Comparison of ENCODE assay signal across 10 cellular contexts in the genomic region with DNA sequence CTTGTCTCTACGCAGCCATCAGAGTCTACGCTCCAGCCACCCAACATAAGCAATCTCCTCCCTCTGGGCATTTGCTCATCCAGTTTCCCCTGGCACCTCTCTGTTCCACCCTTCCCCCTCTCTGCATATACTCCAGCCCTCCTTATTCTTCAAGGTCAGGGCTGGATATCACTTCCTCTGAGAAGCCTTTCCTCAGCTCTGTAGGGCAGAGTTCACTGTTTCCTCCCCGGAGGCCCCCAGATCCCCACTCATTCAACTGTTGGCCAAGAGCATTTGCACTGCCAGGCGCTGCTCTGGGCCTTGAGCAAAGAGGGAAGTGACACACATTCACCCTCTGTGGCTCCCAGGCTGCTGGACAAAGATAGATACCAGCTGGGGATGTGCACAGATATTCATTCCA. TPM values are rescaled to one million over a fixed set of nuclear protein-coding genes. Genes with fewer than 3 reads are reported as not detected.
DNase-seq lines count a peak whose midpoint lies in the region; ATAC-seq and TF ChIP-seq lines count a peak whose summit lies in the region.
"Had no signal": no experiment of that assay in that cellular context is flagged by ENCODE, and none has a peak within 500 bp of the region (broad histone marks: within the 10 kb centered on the region; RNA-seq: fewer than 3 reads in every experiment).

No MANE protein-coding gene starts in this region.

- no peaks in the 10 kb centered on the region for H3K27me3 ChIP-seq in brain microvascular endothelial cell (replicated peaks)
- H3K27me3 ChIP-seq: pancreas had no signal

- no peak for ATAC-seq in activated naive CD4-positive, alpha-beta T cell treated with anti-CD3 and anti-CD28 coated beads, Interleukin-2, amount 50 U/mL, for 72 hours
- ATAC-seq in central memory CD8-positive, alpha-beta T cell (replicated peaks; ENCODE audit: extremely low read depth, poor library complexity, severe bottlenecking), result no peak
- ATAC-seq in HG02588 (IDR thresholded peaks at IDR 0.05; ENCODE audit: unreplicated experiment), result no peak
- ATAC-seq in HG02852 (IDR thresholded peaks at IDR 0.05; ENCODE audit: unreplicated experiment), result no peak
- ATAC-seq: PC-3 had no signal

- H3K27me3 Mint-ChIP-seq in central memory CD8-positive, alpha-beta T cell, result no peaks in the 10 kb centered on the region

- in situ Hi-C loops in brain microvascular endothelial cell (cut with HindIII; ENCODE audit: low pct_ligation_motif_present, low sequenced_read_pairs), result loop anchor here (10.0 kb wide), 1 partner anchor 49 kb away; no protein-coding TSS in a partner anchor

- peaks cover 31% of the 10 kb centered on the region for H3K4me1 Mint-ChIP-seq in central memory CD8-positive, alpha-beta T cell

- no peak for DNase-seq in activated naive CD4-positive, alpha-beta T cell treated with anti-CD3 and anti-CD28 coated beads, Interleukin-2, amount 50 U/mL, for 72 hours (ENCODE audit: low spot score in 2 of 2)
- DNase-seq in activated naive CD4-positive, alpha-beta T cell (lab: John Stamatoyannopoulos, UW), result no peak
- no peak for DNase-seq in central memory CD8-positive, alpha-beta T cell (ENCODE audit: low spot score in 2 of 2)
- DNase-seq in medulla oblongata (ENCODE audit: extremely low spot score) (peak; percentile 80), brain microvascular endothelial cell (no peak), COLO829 (ENCODE audit: low spot score) (no peak)
- DNase-seq: pancreas, PC-3 had no signal

- H3K9me3 Mint-ChIP-seq in activated naive CD4-positive, alpha-beta T cell treated with anti-CD3 and anti-CD28 coated beads, Interleukin-2, amount 50 U/mL, for 72 hours, result no peaks in the 10 kb centered on the region
- no peaks in the 10 kb centered on the region for H3K9me3 Mint-ChIP-seq in central memory CD8-positive, alpha-beta T cell

- no peak for TF ChIP-seq CTCF in brain microvascular endothelial cell (IDR thresholded peaks at IDR 0.05; ENCODE audit: low read depth, low read length, missing control alignments)

- peak overlapping the region; percentile 12 to 87 for H3K27ac Mint-ChIP-seq in activated naive CD4-positive, alpha-beta T cell treated with anti-CD3 and anti-CD28 coated beads, Interleukin-2, amount 50 U/mL, for 72 hours
- peak overlapping the region; percentile 12 for H3K27ac Mint-ChIP-seq in central memory CD8-positive, alpha-beta T cell (ENCODE audit: low read depth)

- no peak overlapping the region for H3K27ac ChIP-seq in brain microvascular endothelial cell
- H3K27ac ChIP-seq: pancreas had no signal

- peak overlapping the region; percentile 60 for H3K4me3 Mint-ChIP-seq in central memory CD8-positive, alpha-beta T cell

- no peaks in the 10 kb centered on the region for H3K36me3 ChIP-seq in brain microvascular endothelial cell (replicated peaks)
- H3K36me3 ChIP-seq: pancreas had no signal

- no peaks in the 10 kb centered on the region for H3K36me3 Mint-ChIP-seq in activated naive CD4-positive, alpha-beta T cell treated with anti-CD3 and anti-CD28 coated beads, Interleukin-2, amount 50 U/mL, for 72 hours
- H3K36me3 Mint-ChIP-seq in central memory CD8-positive, alpha-beta T cell (ENCODE audit: insufficient read depth), result peaks cover 9% of the 10 kb centered on the region

- H3K4me3 ChIP-seq in brain microvascular endothelial cell (ENCODE audit: low read depth, low read length), result no peak overlapping the region
- H3K4me3 ChIP-seq: pancreas had no signal

RNA-seq across cellular contexts. Expression of a gene that starts 3.3 kb away (rescaled TPM):
- total RNA-seq in activated naive CD4-positive, alpha-beta T cell treated with anti-CD3 and anti-CD28 coated beads, Interleukin-2, amount 50 U/mL, for 72 hours, result 10 to 100 TPM; 17.5 to 18.1 TPM

RNA-seq across cellular contexts. Expression of a gene that starts 12.0 kb away (rescaled TPM):
- total RNA-seq in activated naive CD4-positive, alpha-beta T cell treated with anti-CD3 and anti-CD28 coated beads, Interleukin-2, amount 50 U/mL, for 72 hours, result 10 to 100 TPM in 1 of 2 donors, 1 to 10 TPM in 1; 5.4 to 13.0 TPM

RNA-seq across cellular contexts. Expression of a gene that starts 19.5 kb away (rescaled TPM):
- 1,000 to 10,000 TPM; 2,570 to 2,967 TPM for total RNA-seq in activated naive CD4-positive, alpha-beta T cell treated with anti-CD3 and anti-CD28 coated beads, Interleukin-2, amount 50 U/mL, for 72 hours

RNA-seq across cellular contexts. Expression of a gene that starts 28.4 kb away (rescaled TPM):
- total RNA-seq in activated naive CD4-positive, alpha-beta T cell treated with anti-CD3 and anti-CD28 coated beads, Interleukin-2, amount 50 U/mL, for 72 hours, result 1,000 to 10,000 TPM; 4,147 to 5,288 TPM

RNA-seq across cellular contexts. Expression of a gene that starts 41.8 kb away (rescaled TPM):
- 10 to 100 TPM; 49.1 to 64.4 TPM for total RNA-seq in activated naive CD4-positive, alpha-beta T cell treated with anti-CD3 and anti-CD28 coated beads, Interleukin-2, amount 50 U/mL, for 72 hours
